ENCODE assay signal across 8 cellular contexts in genomic region chr11:66728760-66729385, GRCh38.
DNase-seq lines count a peak whose midpoint lies in the region; ATAC-seq lines count a peak whose summit lies in the region.

Gene SPTBN2 (minus strand): TSS chr11:66729216. CDS start chr11:66721240, 7,976 bp downstream.

- H3K9me3 Mint-ChIP-seq in effector memory CD8-positive, alpha-beta T cell, result no peaks in the 10 kb centered on the region

- peak within 1 kb of the TSS in 1 of 2 donors; percentile 6 for H3K27ac Mint-ChIP-seq in effector memory CD8-positive, alpha-beta T cell

- no peaks in the 10 kb centered on the region for H3K9me3 ChIP-seq in NT2/D1 (ENCODE audit: insufficient read depth, low read length)
- no peaks in the 10 kb centered on the region for H3K9me3 ChIP-seq in mucosa of rectum (ENCODE audit: control insufficient read depth in 2 of 2, low read length in 2 of 2)

- H3K4me3 ChIP-seq in NT2/D1 (ENCODE audit: insufficient read length, low read depth), result peak within 1 kb of the TSS; percentile 61
- H3K4me3 ChIP-seq in mucosa of rectum (ENCODE audit: low read length in 2 of 2), result peak within 1 kb of the TSS; percentile 45 to 50

- DNase-seq in NCI-H1436 (lab: John Stamatoyannopoulos, UW) (peak; percentile 28), NCI-H1436 treated with DMSO at 0.1 percent for 48 hours (lab: John Stamatoyannopoulos, UW) (no peak), NT2/D1 (ENCODE audit: low read depth, low spot score) (no peak), dedifferentiated amniotic fluid mesenchymal stem cell (ENCODE audit: extremely low spot score) (no peak)
- DNase-seq in effector memory CD8-positive, alpha-beta T cell, result no peak

- peaks cover 68 to 72% of the 10 kb centered on the region in 2 donors for H3K27me3 Mint-ChIP-seq in effector memory CD8-positive, alpha-beta T cell

- peaks cover 26% of the 10 kb centered on the region for H3K27me3 ChIP-seq in NT2/D1 (ENCODE audit: insufficient read depth, insufficient read length)
- H3K27me3 ChIP-seq in mucosa of rectum (ENCODE audit: control insufficient read depth in 2 of 2, insufficient read depth in 2 of 2, low read length in 2 of 2), result peaks cover 21 to 46% of the 10 kb centered on the region in 2 donors

- peaks cover 5 to 11% of the 10 kb centered on the region in 2 donors for H3K4me1 Mint-ChIP-seq in effector memory CD8-positive, alpha-beta T cell (ENCODE audit: low read depth in 2 of 2)

- H3K9ac ChIP-seq in NT2/D1 (ENCODE audit: insufficient read length, low read depth) (peak within 1 kb of the TSS; percentile 89), mucosa of rectum (ENCODE audit: low read depth in 1 of 2, low read length in 2 of 2) (peak within 1 kb of the TSS in 1 of 2 donors; percentile 50)

- peaks cover 17% of the 10 kb centered on the region for H3K4me1 ChIP-seq in NT2/D1 (ENCODE audit: insufficient read depth, insufficient read length)
- peaks cover 5 to 9% of the 10 kb centered on the region in 2 donors for H3K4me1 ChIP-seq in mucosa of rectum (ENCODE audit: control insufficient read depth in 2 of 2, insufficient read depth in 2 of 2, low read length in 2 of 2)

- H3K4me3 Mint-ChIP-seq in effector memory CD8-positive, alpha-beta T cell, result peak within 1 kb of the TSS; percentile 81 to 82

- no peak for ATAC-seq in effector memory CD8-positive, alpha-beta T cell (replicated peaks)
- no peak for ATAC-seq in HG02610 (IDR thresholded peaks at IDR 0.05; ENCODE audit: unreplicated experiment)
- ATAC-seq in GM19395 (IDR thresholded peaks at IDR 0.05; ENCODE audit: unreplicated experiment), result no peak

- H3K36me3 ChIP-seq in NT2/D1 (ENCODE audit: insufficient read depth, insufficient read length, low read length) (peaks cover 5% of the 10 kb centered on the region), mucosa of rectum (ENCODE audit: control insufficient read depth in 2 of 2, insufficient read depth in 2 of 2, low read length in 2 of 2) (no peaks in the 10 kb centered on the region)

- H3K36me3 Mint-ChIP-seq in effector memory CD8-positive, alpha-beta T cell (ENCODE audit: insufficient read depth), result no peaks in the 10 kb centered on the region

- H3K27ac ChIP-seq in mucosa of rectum (ENCODE audit: low read depth in 2 of 2, low read length in 2 of 2), result no peak within 1 kb of the TSS
